8 cellular contexts compared by ENCODE assay signal in the genomic region with DNA sequence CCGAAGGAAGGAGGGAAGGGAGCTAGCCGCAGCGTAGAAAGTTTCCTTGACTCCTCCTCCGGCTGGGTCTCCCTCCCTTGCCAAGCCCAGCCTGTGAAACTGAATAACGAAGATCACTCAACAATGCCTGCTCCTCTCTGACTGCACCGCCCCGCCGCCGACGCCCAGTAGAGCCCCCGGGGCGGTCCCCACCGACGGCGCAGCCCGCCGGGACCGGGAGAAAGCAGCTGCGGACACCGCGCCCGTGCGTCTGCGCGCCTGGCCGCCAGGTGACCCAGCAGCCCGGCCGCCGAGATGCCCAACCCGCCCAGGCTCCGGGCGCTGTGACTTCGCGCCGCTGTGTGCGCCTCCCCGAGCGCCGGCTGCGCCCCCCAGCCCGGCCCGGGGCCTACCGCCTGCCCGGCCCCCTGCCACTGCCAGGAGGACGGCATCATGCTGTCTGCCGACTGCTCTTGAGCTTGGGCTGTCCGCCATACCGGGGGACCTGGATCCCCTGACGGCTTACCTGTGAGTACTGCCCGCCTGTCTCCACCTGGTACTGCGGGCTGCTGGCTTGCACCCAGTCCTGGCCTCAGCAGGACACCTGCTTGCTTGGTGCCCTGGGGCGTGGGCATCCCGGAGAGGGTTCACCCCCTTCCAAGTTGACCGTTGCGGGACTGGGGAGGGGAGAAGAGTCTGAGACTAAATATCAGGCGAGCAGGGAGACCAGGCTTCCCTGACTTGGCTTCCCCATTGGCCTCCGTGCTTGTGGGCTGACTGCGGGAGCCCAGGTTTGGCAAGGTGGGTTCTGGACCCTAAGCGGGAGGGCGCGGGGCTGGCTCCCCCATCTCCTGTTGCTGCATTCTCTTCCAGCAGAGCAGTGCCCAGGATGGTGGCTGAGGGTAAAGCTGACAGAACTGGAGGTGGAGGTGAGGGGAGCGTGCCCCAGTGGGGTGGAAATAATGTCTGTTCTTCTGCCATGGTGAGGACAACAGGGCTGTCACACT. TPM values are rescaled to one million over a fixed set of nuclear protein-coding genes. Genes with fewer than 3 reads are reported as not detected.
DNase-seq lines count a peak whose midpoint lies in the region; ATAC-seq, FAIRE-seq and TF ChIP-seq lines count a peak whose summit lies in the region.

No MANE protein-coding gene starts in this region.

- H4K20me1 ChIP-seq in endothelial cell of umbilical vein (replicated peaks; ENCODE audit: control insufficient read depth, extremely low read depth, insufficient read depth, low read length) = no peaks in the 10 kb centered on the region

- no peak overlapping the region for H3K27ac Mint-ChIP-seq in naive thymus-derived CD4-positive, alpha-beta T cell

- intact Hi-C loops in endothelial cell of umbilical vein (cut with micrococcal nuclease) = loop anchor here (5.0 kb wide), 1 partner anchor 66 kb away; no protein-coding TSS in a partner anchor
- intact Hi-C loops in naive thymus-derived CD4-positive, alpha-beta T cell (cut with micrococcal nuclease) = loop anchor here in 1 of 2 donors (5.0 kb wide), 1 partner anchor 151 kb away; a partner anchor contains a TSS

- H3K79me2 ChIP-seq in endothelial cell of umbilical vein (ENCODE audit: control insufficient read depth, insufficient read depth, low read length) = no peaks in the 10 kb centered on the region

- H3K27me3 Mint-ChIP-seq in naive thymus-derived CD4-positive, alpha-beta T cell = peaks cover 43 to 65% (median 46%) of the 10 kb centered on the region in 5 donors

- H3K9me3 Mint-ChIP-seq in naive thymus-derived CD4-positive, alpha-beta T cell = no peaks in the 10 kb centered on the region

- H2AFZ ChIP-seq in endothelial cell of umbilical vein (ENCODE audit: low read depth, low read length) = peak overlapping the region; percentile 70

- TF ChIP-seq POLR2A in endothelial cell of umbilical vein (IDR thresholded peaks at IDR 0.05; ENCODE audit: low read depth, low read length) = no peak

- peaks cover 7 to 16% (median 10%) of the 10 kb centered on the region in 7 donors for H3K4me1 Mint-ChIP-seq in naive thymus-derived CD4-positive, alpha-beta T cell

- POLR2A ChIA-PET in endothelial cell of umbilical vein (lab: Charles Lee) = no interaction called here
- POLR2A ChIA-PET in naive thymus-derived CD4-positive, alpha-beta T cell (lab: Charles Lee) = no interaction called here

- peak overlapping the region; percentile 63 for H3K4me2 ChIP-seq in endothelial cell of umbilical vein (ENCODE audit: insufficient read depth, low read length)

- peak overlapping the region; percentile 30 to 41 (median 36) for H3K4me3 ChIP-seq in endothelial cell of umbilical vein (replicated peaks in 1 of 3; ENCODE audit: insufficient read depth in 1 of 3, low read depth in 1 of 3, low read length in 3 of 3)
- peak overlapping the region; percentile 34 for H3K4me3 ChIP-seq in naive thymus-derived CD4-positive, alpha-beta T cell (ENCODE audit: low read length)

- in situ Hi-C loops in G401 (cut with HindIII; ENCODE audit: low sequenced_read_pairs) = no loop called here

- dilution Hi-C loops in endothelial cell of umbilical vein (cut with MboI; ENCODE audit: extremely low pct_ligation_motif_present, low sequenced_read_pairs) = no loop called here

- no peaks in the 10 kb centered on the region for H3K9me1 ChIP-seq in endothelial cell of umbilical vein (replicated peaks; ENCODE audit: control insufficient read depth, extremely low read depth, insufficient read depth, low read length)

- no peaks in the 10 kb centered on the region for H3K36me3 Mint-ChIP-seq in naive thymus-derived CD4-positive, alpha-beta T cell

- CTCF ChIA-PET in endothelial cell of umbilical vein (lab: Charles Lee) = interaction anchor here (0.9 to 9.0 kb wide), 24 partner anchors 9 to 493 kb away, joined by 3 to 239 read pairs (median 14); no protein-coding TSS in a partner anchor
- CTCF ChIA-PET in naive thymus-derived CD4-positive, alpha-beta T cell (lab: Charles Lee) = interaction anchor here (0.9 to 1.8 kb wide), 4 partner anchors 17 to 650 kb away, joined by 3 to 5 read pairs (median 4); no protein-coding TSS in a partner anchor

- peak; percentile 48 for DNase-seq in ELR (ENCODE audit: low read depth)
- DNase-seq in NCI-H774 (lab: John Stamatoyannopoulos, UW) = peak; percentile 22
- peak; percentile 40 for DNase-seq in endothelial cell of umbilical vein (ENCODE audit: low read depth, low spot score)
- no peak for DNase-seq in naive thymus-derived CD4-positive, alpha-beta T cell
- no peak for DNase-seq in germinal center (ENCODE audit: low spot score)
- no peak for DNase-seq in NCI-H128 (lab: John Stamatoyannopoulos, UW; ENCODE audit: unreplicated experiment)
- DNase-seq in NCI-H524 treated with DMSO at 0.1 percent for 48 hours (lab: John Stamatoyannopoulos, UW) = no peak
- no peak for DNase-seq in G401 (ENCODE audit: low spot score)

- BruUV-seq in endothelial cell of umbilical vein (replicated peaks; lab: Mats Ljungman, UMichigan) = no TSS peak

- H3K4me1 ChIP-seq in endothelial cell of umbilical vein (ENCODE audit: control insufficient read depth, extremely low read depth, insufficient read depth, low read length) = peaks cover 10% of the 10 kb centered on the region
- H3K4me1 ChIP-seq in naive thymus-derived CD4-positive, alpha-beta T cell (ENCODE audit: control insufficient read depth in 2 of 2, insufficient read depth in 2 of 2, low read length in 2 of 2) = peaks cover 4 to 8% of the 10 kb centered on the region in 2 donors

- no peaks in the 10 kb centered on the region for H3K9me3 ChIP-seq in endothelial cell of umbilical vein (replicated peaks; ENCODE audit: control insufficient read depth, insufficient read depth, low read length)
- no peaks in the 10 kb centered on the region for H3K9me3 ChIP-seq in naive thymus-derived CD4-positive, alpha-beta T cell (ENCODE audit: control insufficient read depth in 2 of 3, low read length in 3 of 3)

- TF ChIP-seq CTCF in endothelial cell of umbilical vein (IDR thresholded peaks at IDR 0.05; ENCODE audit: extremely low read depth in 1 of 2, insufficient read depth in 1 of 2, low read depth in 1 of 2, low read length in 2 of 2) = no peak

- no peak for ATAC-seq in naive thymus-derived CD4-positive, alpha-beta T cell

- FAIRE-seq in endothelial cell of umbilical vein (lab: Jason Lieb, UNC) = peak; percentile 89

- peak overlapping the region; percentile 71 to 84 (median 78) for H3K4me3 Mint-ChIP-seq in naive thymus-derived CD4-positive, alpha-beta T cell

- H3K36me3 ChIP-seq in endothelial cell of umbilical vein (ENCODE audit: control insufficient read depth in 2 of 2, extremely low read depth in 1 of 2, insufficient read depth in 2 of 2, low read length in 2 of 2) = no peaks in the 10 kb centered on the region
- no peaks in the 10 kb centered on the region for H3K36me3 ChIP-seq in naive thymus-derived CD4-positive, alpha-beta T cell (ENCODE audit: control insufficient read depth in 2 of 3, insufficient read depth in 3 of 3, low read length in 3 of 3)

- peak overlapping the region; percentile 27 for H3K9ac ChIP-seq in endothelial cell of umbilical vein (replicated peaks; ENCODE audit: extremely low read depth, insufficient read depth, low read length)

- no peaks in the 10 kb centered on the region for H3K27me3 ChIP-seq in endothelial cell of umbilical vein (ENCODE audit: control insufficient read depth in 2 of 2, insufficient read depth in 2 of 2, low read length in 2 of 2)
- peaks cover 0 to 4% of the 10 kb centered on the region in 2 donors for H3K27me3 ChIP-seq in naive thymus-derived CD4-positive, alpha-beta T cell (ENCODE audit: control insufficient read depth in 2 of 2, insufficient read depth in 2 of 2, low read length in 2 of 2)

- H3K27ac ChIP-seq in endothelial cell of umbilical vein (ENCODE audit: insufficient read depth, low read depth, low read length) = no peak overlapping the region
- H3K27ac ChIP-seq in naive thymus-derived CD4-positive, alpha-beta T cell (ENCODE audit: low read depth, low read length) = no peak overlapping the region

TF ChIP-seq in endothelial cell of umbilical vein, 7 proteins besides CTCF, POLR2A, EP300 and RAD21:
- TF ChIP-seq POLR2AphosphoS5 (IDR thresholded peaks at IDR 0.05; ENCODE audit: insufficient read depth, low read depth, low read length) (no peak), FOS (IDR thresholded peaks at IDR 0.05; ENCODE audit: borderline replicate concordance, insufficient read depth, low read length) (no peak), MYC (IDR thresholded peaks at IDR 0.05; ENCODE audit: low read depth, low read length) (no peak), JUN (IDR thresholded peaks at IDR 0.05; ENCODE audit: borderline replicate concordance, insufficient read depth, insufficient read length, low read depth) (no peak), EZH2 (IDR thresholded peaks at IDR 0.05; ENCODE audit: borderline replicate concordance, low read depth, low read length, severe bottlenecking) (no peak), GATA2 (IDR thresholded peaks at IDR 0.05; ENCODE audit: insufficient read depth, insufficient read length, low read depth, low read length) (no peak)
- TF ChIP-seq, protein P1, sequence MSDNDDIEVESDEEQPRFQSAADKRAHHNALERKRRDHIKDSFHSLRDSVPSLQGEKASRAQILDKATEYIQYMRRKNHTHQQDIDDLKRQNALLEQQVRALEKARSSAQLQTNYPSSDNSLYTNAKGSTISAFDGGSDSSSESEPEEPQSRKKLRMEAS (IDR thresholded peaks at IDR 0.05; ENCODE audit: insufficient read depth, insufficient read length) = no peak

RNA-seq across cellular contexts. Expression of a gene that starts 26.2 kb away (rescaled TPM):
- 64.6 and 68.5 TPM in 2 replicates for total RNA-seq in endothelial cell of umbilical vein
- polyA plus RNA-seq in endothelial cell of umbilical vein = 29.2 and 35.9 TPM in 2 replicates
- polyA plus RNA-seq in endothelial cell of umbilical vein (2011; cell fraction: cytosol; rRNA removed) = 42.9 and 43.1 TPM in 2 replicates
- 52.1 and 62.9 TPM in 2 replicates for polyA plus RNA-seq in endothelial cell of umbilical vein (2011; cell fraction: nucleus; rRNA removed)
- polyA plus RNA-seq in endothelial cell of umbilical vein (2012) = 61.1 and 73.3 TPM in 2 replicates
- 74.6 and 96.0 TPM in 2 replicates for polyA minus RNA-seq in endothelial cell of umbilical vein
- 24.8 TPM for polyA minus RNA-seq in endothelial cell of umbilical vein (2011; cell fraction: cytosol; rRNA and poly(A)+ RNA removed)
- 60.0 and 80.1 TPM in 2 replicates for polyA minus RNA-seq in endothelial cell of umbilical vein (2011; cell fraction: nucleus; rRNA and poly(A)+ RNA removed)
- total RNA-seq in naive thymus-derived CD4-positive, alpha-beta T cell = 10 to 100 TPM; 45.6 to 64.0 (median 51.0) TPM
- 10 to 100 TPM; 46.8 to 50.6 TPM for polyA plus RNA-seq in naive thymus-derived CD4-positive, alpha-beta T cell
- total RNA-seq in G401 (2014; rRNA removed; shearing (Covaris generic)) = 31.7 and 61.2 TPM in 2 replicates

Comparison
In these comparisons a context has a peak if more than half of its experiments do, and no peak if none do; other contexts are left out.
1. DNase-seq: peak in ELR (single experiment), NCI-H774 (single experiment) and endothelial cell of umbilical vein (single experiment); none in naive thymus-derived CD4-positive, alpha-beta T cell (0 of 9), germinal center (single experiment), NCI-H128 (single experiment), NCI-H524 treated with DMSO at 0.1 percent for 48 hours (single experiment) and G401 (single experiment).